Comparison of ENCODE assay signal across 8 cellular contexts in genomic region chr16:85275533-85276249, GRCh38.
DNase-seq lines count a peak whose midpoint lies in the region; ATAC-seq, FAIRE-seq and TF ChIP-seq lines count a peak whose summit lies in the region.

No MANE protein-coding gene starts in this region.

- 37% methylated on average over 16 of the region's 16 CpGs for WGBS in mammary epithelial cell (ENCODE audit: low coverage, missing lambda C conversion rate)

- intact Hi-C loops in mammary epithelial cell (cut with micrococcal nuclease) = loop anchor here (1.0 to 10.0 kb wide), 6 partner anchors 55 to 742 kb away; no protein-coding TSS in a partner anchor

- no peak overlapping the region for H3K9ac ChIP-seq in mammary epithelial cell (ENCODE audit: insufficient read depth, low read length)
- H3K9ac ChIP-seq in keratinocyte (ENCODE audit: control insufficient read depth, extremely low read depth, insufficient read depth, low read length) = no peak overlapping the region

- DNase-seq in NCI-H1436 (lab: John Stamatoyannopoulos, UW) = peak; percentile 73
- no peak for DNase-seq in NCI-H1436 treated with DMSO at 0.1 percent for 48 hours (lab: John Stamatoyannopoulos, UW)
- peak; percentile 67 for DNase-seq in NCI-H146 (lab: John Stamatoyannopoulos, UW)
- peak; percentile 15 to 49 (median 29) for DNase-seq in activated CD4-positive, CD25-positive, alpha-beta regulatory T cell (lab: John Stamatoyannopoulos, UW)
- peak; percentile 32 for DNase-seq in mammary epithelial cell
- no peak for DNase-seq in keratinocyte (ENCODE audit: low read depth, low spot score)
- peak; percentile 75 to 79 for DNase-seq in stimulated activated CD4-positive, alpha-beta T cell treated with anti-CD3 and anti-CD28 coated beads, Interleukin-2, amount 100 ng/mL, for 24 hours

- H2AFZ ChIP-seq in mammary epithelial cell (ENCODE audit: low read depth, low read length) (no peak overlapping the region), keratinocyte (ENCODE audit: control insufficient read depth, low read length) (no peak overlapping the region)

- peak; percentile 80 for FAIRE-seq in keratinocyte (lab: Jason Lieb, UNC)

- CTCF ChIA-PET in mammary epithelial cell (lab: Charles Lee; ENCODE audit: low non-redundant PET) = interaction anchor here (0.6 kb wide), 1 partner anchor 161 kb away, joined by 5 read pairs; no protein-coding TSS in a partner anchor

- peak; percentile 88 to 94 for TF ChIP-seq CTCF in mammary epithelial cell (conservative IDR thresholded peaks at IDR 0.05 in 1 of 2, IDR thresholded peaks at IDR 0.05 in 1 of 2; ENCODE audit: extremely low read depth in 1 of 2, insufficient read depth in 1 of 2, low read depth in 1 of 2, low read length in 2 of 2)
- peak; percentile 86 to 98 (median 96) for TF ChIP-seq CTCF in keratinocyte (optimal IDR thresholded peaks at IDR 0.05 in 1 of 3, IDR thresholded peaks at IDR 0.05 in 1 of 3, conservative IDR thresholded peaks at IDR 0.05 in 1 of 3; ENCODE audit: extremely low read depth in 1 of 3, insufficient read depth in 2 of 3, low read length in 3 of 3)

- H3K27me3 ChIP-seq in mammary epithelial cell (ENCODE audit: insufficient read depth, low read length) (no peaks in the 10 kb centered on the region), keratinocyte (ENCODE audit: control insufficient read depth, extremely low read depth, insufficient read depth, low read length) (no peaks in the 10 kb centered on the region)

- dilution Hi-C loops in mammary epithelial cell (cut with HindIII; ENCODE audit: low sequenced_read_pairs) = no loop called here
- dilution Hi-C loops in keratinocyte (cut with MboI; ENCODE audit: extremely low pct_ligation_motif_present, low sequenced_read_pairs) = no loop called here

- H3K36me3 ChIP-seq in mammary epithelial cell (ENCODE audit: insufficient read depth, low read length) = no peaks in the 10 kb centered on the region
- no peaks in the 10 kb centered on the region for H3K36me3 ChIP-seq in keratinocyte (ENCODE audit: control insufficient read depth in 2 of 2, extremely low read depth in 1 of 2, insufficient read depth in 2 of 2, low read length in 2 of 2)

- H3K4me1 ChIP-seq in mammary epithelial cell (ENCODE audit: insufficient read depth, low read length) (no peaks in the 10 kb centered on the region), keratinocyte (ENCODE audit: control insufficient read depth, extremely low read depth, insufficient read depth, low read length) (no peaks in the 10 kb centered on the region)

- H4K20me1 ChIP-seq in mammary epithelial cell (ENCODE audit: insufficient read depth, low read length) (no peaks in the 10 kb centered on the region), keratinocyte (ENCODE audit: control insufficient read depth, extremely low read depth, insufficient read depth, low read length) (peaks cover 9% of the 10 kb centered on the region)

- no peak overlapping the region for H3K27ac ChIP-seq in mammary epithelial cell (ENCODE audit: insufficient read depth, low read depth, low read length)
- H3K27ac ChIP-seq in keratinocyte (ENCODE audit: control insufficient read depth, insufficient read depth, low read length) = no peak overlapping the region

- no peak overlapping the region for H3K4me3 ChIP-seq in mammary epithelial cell (replicated peaks in 1 of 3; ENCODE audit: insufficient read depth in 1 of 3, low read depth in 2 of 3, low read length in 3 of 3)
- H3K4me3 ChIP-seq in keratinocyte (ENCODE audit: control insufficient read depth in 2 of 3, extremely low read depth in 1 of 3, insufficient read depth in 2 of 3, low read depth in 1 of 3, low read length in 3 of 3) = no peak overlapping the region

- no TSS peak for BruUV-seq in mammary epithelial cell (replicated peaks; lab: Mats Ljungman, UMichigan)

- no peak for ATAC-seq in GM19035 (IDR thresholded peaks at IDR 0.05; ENCODE audit: unreplicated experiment)

- no peaks in the 10 kb centered on the region for H3K9me1 ChIP-seq in keratinocyte (ENCODE audit: control insufficient read depth, extremely low read depth, insufficient read depth, low read length)

- H3K9me3 ChIP-seq in mammary epithelial cell (replicated peaks; ENCODE audit: insufficient read depth, low read length) (no peaks in the 10 kb centered on the region), keratinocyte (ENCODE audit: control insufficient read depth, low read depth, low read length) (no peaks in the 10 kb centered on the region)

- in situ Hi-C loops in mammary epithelial cell (cut with MboI; ENCODE audit: low sequenced_read_pairs in 2 of 2) = loop anchor here in 1 of 2 donors (25.0 kb wide), 1 partner anchor 337 kb away; the partner anchor contains the start of gene GSE1

- no peak overlapping the region for H3K4me2 ChIP-seq in mammary epithelial cell (ENCODE audit: insufficient read depth, low read depth, low read length)
- H3K4me2 ChIP-seq in keratinocyte (ENCODE audit: control insufficient read depth, extremely low read depth, insufficient read depth, low read depth, low read length) = no peak overlapping the region

- H3K79me2 ChIP-seq in mammary epithelial cell (ENCODE audit: insufficient read depth, low read length) = no peaks in the 10 kb centered on the region
- H3K79me2 ChIP-seq in keratinocyte (ENCODE audit: control insufficient read depth, insufficient read depth, low read length) = no peaks in the 10 kb centered on the region

Comparison
In these comparisons a context has a peak if more than half of its experiments do, and no peak if none do; other contexts are left out.
1. DNase-seq: peak in NCI-H1436 (single experiment), NCI-H146 (single experiment), activated CD4-positive, CD25-positive, alpha-beta regulatory T cell (4 of 4), mammary epithelial cell (single experiment) and stimulated activated CD4-positive, alpha-beta T cell treated with anti-CD3 and anti-CD28 coated beads, Interleukin-2, amount 100 ng/mL, for 24 hours (2 of 2); none in NCI-H1436 treated with DMSO at 0.1 percent for 48 hours (single experiment) and keratinocyte (single experiment).